Comparison of ENCODE assay signal across 1 cellular context in genomic region chr22:40177738-40178416, GRCh38.
TF ChIP-seq lines count a peak whose summit lies in the region.

Gene TNRC6B, plus strand, starts transcription at chr22:40177925. Its CDS starts 211 bp downstream, at chr22:40178136.

TF ChIP-seq in HEK293, 187 proteins besides CTCF, POLR2A, EP300 and RAD21 (continued from another document and continues in another):
- no peak for TF ChIP-seq ZNF514 (tag by site-specific recombination; IDR thresholded peaks at IDR 0.05)
- TF ChIP-seq ZNF670 (tag by site-specific recombination; IDR thresholded peaks at IDR 0.05; ENCODE audit: low read depth), result no peak
- no peak for TF ChIP-seq ZIC2 (tag by site-specific recombination; IDR thresholded peaks at IDR 0.05)
- TF ChIP-seq ZNF324 (tag by site-specific recombination; IDR thresholded peaks at IDR 0.05), result no peak
- TF ChIP-seq MEIS1 (CRISPR knock-in tag; IDR thresholded peaks at IDR 0.05; ENCODE audit: borderline replicate concordance), result no peak
- peak; percentile 100 for TF ChIP-seq ZNF596 (tag by site-specific recombination; IDR thresholded peaks at IDR 0.05)
- TF ChIP-seq ZBTB20 (tag by site-specific recombination; IDR thresholded peaks at IDR 0.05), result no peak
- no peak for TF ChIP-seq ZNF175 (tag by site-specific recombination; IDR thresholded peaks at IDR 0.05)
- no peak for TF ChIP-seq ZNF501 (tag by site-specific recombination; IDR thresholded peaks at IDR 0.05)
- TF ChIP-seq ZNF610 (tag by site-specific recombination; IDR thresholded peaks at IDR 0.05; ENCODE audit: borderline replicate concordance), result no peak
- TF ChIP-seq ZNF184 (tag by site-specific recombination; IDR thresholded peaks at IDR 0.05), result no peak
- no peak for TF ChIP-seq ZNF549 (tag by site-specific recombination; IDR thresholded peaks at IDR 0.05)
- no peak for TF ChIP-seq ZBTB1 (tag by site-specific recombination; IDR thresholded peaks at IDR 0.05)
- TF ChIP-seq, protein P1, sequence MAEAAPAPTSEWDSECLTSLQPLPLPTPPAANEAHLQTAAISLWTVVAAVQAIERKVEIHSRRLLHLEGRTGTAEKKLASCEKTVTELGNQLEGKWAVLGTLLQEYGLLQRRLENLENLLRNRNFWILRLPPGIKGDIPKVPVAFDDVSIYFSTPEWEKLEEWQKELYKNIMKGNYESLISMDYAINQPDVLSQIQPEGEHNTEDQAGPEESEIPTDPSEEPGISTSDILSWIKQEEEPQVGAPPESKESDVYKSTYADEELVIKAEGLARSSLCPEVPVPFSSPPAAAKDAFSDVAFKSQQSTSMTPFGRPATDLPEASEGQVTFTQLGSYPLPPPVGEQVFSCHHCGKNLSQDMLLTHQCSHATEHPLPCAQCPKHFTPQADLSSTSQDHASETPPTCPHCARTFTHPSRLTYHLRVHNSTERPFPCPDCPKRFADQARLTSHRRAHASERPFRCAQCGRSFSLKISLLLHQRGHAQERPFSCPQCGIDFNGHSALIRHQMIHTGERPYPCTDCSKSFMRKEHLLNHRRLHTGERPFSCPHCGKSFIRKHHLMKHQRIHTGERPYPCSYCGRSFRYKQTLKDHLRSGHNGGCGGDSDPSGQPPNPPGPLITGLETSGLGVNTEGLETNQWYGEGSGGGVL (tag by site-specific recombination; IDR thresholded peaks at IDR 0.05), result peak; percentile 70; the same call in 1 of the 2 replicates
- TF ChIP-seq ZNF132 (tag by site-specific recombination; IDR thresholded peaks at IDR 0.05; ENCODE audit: borderline replicate concordance), result no peak
- TF ChIP-seq ZNF426 (tag by site-specific recombination; IDR thresholded peaks at IDR 0.05), result no peak
- TF ChIP-seq ZNF394 (tag by site-specific recombination; IDR thresholded peaks at IDR 0.05; ENCODE audit: borderline replicate concordance), result peak; percentile 82
- TF ChIP-seq YY1 (tag by site-specific recombination; IDR thresholded peaks at IDR 0.05), result peak; percentile 83
- TF ChIP-seq HOXD13 (CRISPR knock-in tag; IDR thresholded peaks at IDR 0.05; ENCODE audit: borderline replicate concordance), result no peak
- no peak for TF ChIP-seq ZNF626 (tag by site-specific recombination; IDR thresholded peaks at IDR 0.05)
- TF ChIP-seq, protein P2, sequence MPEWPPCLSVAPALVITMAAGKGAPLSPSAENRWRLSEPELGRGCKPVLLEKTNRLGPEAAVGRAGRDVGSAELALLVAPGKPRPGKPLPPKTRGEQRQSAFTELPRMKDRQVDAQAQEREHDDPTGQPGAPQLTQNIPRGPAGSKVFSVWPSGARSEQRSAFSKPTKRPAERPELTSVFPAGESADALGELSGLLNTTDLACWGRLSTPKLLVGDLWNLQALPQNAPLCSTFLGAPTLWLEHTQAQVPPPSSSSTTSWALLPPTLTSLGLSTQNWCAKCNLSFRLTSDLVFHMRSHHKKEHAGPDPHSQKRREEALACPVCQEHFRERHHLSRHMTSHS (tag by site-specific recombination; IDR thresholded peaks at IDR 0.05), result no peak
- peak; percentile 49; the same call in 1 of the 2 replicates for TF ChIP-seq ZFP69B (tag by site-specific recombination; IDR thresholded peaks at IDR 0.05)
- no peak for TF ChIP-seq ZNF23 (tag by site-specific recombination; IDR thresholded peaks at IDR 0.05; ENCODE audit: borderline replicate concordance)
- no peak for TF ChIP-seq ZBTB11 (tag by site-specific recombination; conservative IDR thresholded peaks at IDR 0.05; ENCODE audit: low read depth)
- TF ChIP-seq, protein P3, sequence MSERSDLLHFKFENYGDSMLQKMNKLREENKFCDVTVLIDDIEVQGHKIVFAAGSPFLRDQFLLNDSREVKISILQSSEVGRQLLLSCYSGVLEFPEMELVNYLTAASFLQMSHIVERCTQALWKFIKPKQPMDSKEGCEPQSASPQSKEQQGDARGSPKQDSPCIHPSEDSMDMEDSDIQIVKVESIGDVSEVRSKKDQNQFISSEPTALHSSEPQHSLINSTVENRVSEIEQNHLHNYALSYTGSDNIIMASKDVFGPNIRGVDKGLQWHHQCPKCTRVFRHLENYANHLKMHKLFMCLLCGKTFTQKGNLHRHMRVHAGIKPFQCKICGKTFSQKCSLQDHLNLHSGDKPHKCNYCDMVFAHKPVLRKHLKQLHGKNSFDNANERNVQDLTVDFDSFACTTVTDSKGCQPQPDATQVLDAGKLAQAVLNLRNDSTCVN (tag by site-specific recombination; optimal IDR thresholded peaks at IDR 0.05), result no peak
- TF ChIP-seq MYNN (tag by site-specific recombination; IDR thresholded peaks at IDR 0.05; ENCODE audit: borderline replicate concordance), result no peak
- TF ChIP-seq TRIM28 (IDR thresholded peaks at IDR 0.05; ENCODE audit: borderline replicate concordance, low read length), result no peak
- no peak for TF ChIP-seq HOXA7 (CRISPR knock-in tag; IDR thresholded peaks at IDR 0.05; ENCODE audit: borderline replicate concordance)
- TF ChIP-seq ZNF138 (tag by site-specific recombination; IDR thresholded peaks at IDR 0.05; ENCODE audit: borderline replicate concordance), result no peak
- peak; percentile 27; the same call in 1 of the 2 replicates for TF ChIP-seq TCF7L2 (IDR thresholded peaks at IDR 0.05; ENCODE audit: borderline replicate concordance, low read depth, low read length)
- TF ChIP-seq REPIN1 (tag by site-specific recombination; IDR thresholded peaks at IDR 0.05; ENCODE audit: low read depth), result no peak
- no peak for TF ChIP-seq ZNF791 (tag by site-specific recombination; IDR thresholded peaks at IDR 0.05)
- TF ChIP-seq MZF1 (tag by site-specific recombination; IDR thresholded peaks at IDR 0.05; ENCODE audit: borderline replicate concordance), result no peak
- TF ChIP-seq ZNF248 (tag by site-specific recombination; IDR thresholded peaks at IDR 0.05), result no peak
- TF ChIP-seq ZNF214 (tag by site-specific recombination; IDR thresholded peaks at IDR 0.05; ENCODE audit: borderline replicate concordance), result no peak
- no peak for TF ChIP-seq ZFP3 (tag by site-specific recombination; IDR thresholded peaks at IDR 0.05; ENCODE audit: low read depth)
- no peak for TF ChIP-seq ZNF19 (tag by site-specific recombination; IDR thresholded peaks at IDR 0.05; ENCODE audit: low read depth)
- TF ChIP-seq, protein P4, sequence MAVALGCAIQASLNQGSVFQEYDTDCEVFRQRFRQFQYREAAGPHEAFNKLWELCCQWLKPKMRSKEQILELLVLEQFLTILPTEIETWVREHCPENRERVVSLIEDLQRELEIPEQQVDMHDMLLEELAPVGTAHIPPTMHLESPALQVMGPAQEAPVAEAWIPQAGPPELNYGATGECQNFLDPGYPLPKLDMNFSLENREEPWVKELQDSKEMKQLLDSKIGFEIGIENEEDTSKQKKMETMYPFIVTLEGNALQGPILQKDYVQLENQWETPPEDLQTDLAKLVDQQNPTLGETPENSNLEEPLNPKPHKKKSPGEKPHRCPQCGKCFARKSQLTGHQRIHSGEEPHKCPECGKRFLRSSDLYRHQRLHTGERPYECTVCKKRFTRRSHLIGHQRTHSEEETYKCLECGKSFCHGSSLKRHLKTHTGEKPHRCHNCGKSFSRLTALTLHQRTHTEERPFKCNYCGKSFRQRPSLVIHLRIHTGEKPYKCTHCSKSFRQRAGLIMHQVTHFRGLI (tag by site-specific recombination; IDR thresholded peaks at IDR 0.05), result no peak
- no peak for TF ChIP-seq KLF16 (tag by site-specific recombination; IDR thresholded peaks at IDR 0.05)
- TF ChIP-seq ZNF776 (tag by site-specific recombination; IDR thresholded peaks at IDR 0.05; ENCODE audit: borderline replicate concordance), result no peak
- TF ChIP-seq, protein P5, sequence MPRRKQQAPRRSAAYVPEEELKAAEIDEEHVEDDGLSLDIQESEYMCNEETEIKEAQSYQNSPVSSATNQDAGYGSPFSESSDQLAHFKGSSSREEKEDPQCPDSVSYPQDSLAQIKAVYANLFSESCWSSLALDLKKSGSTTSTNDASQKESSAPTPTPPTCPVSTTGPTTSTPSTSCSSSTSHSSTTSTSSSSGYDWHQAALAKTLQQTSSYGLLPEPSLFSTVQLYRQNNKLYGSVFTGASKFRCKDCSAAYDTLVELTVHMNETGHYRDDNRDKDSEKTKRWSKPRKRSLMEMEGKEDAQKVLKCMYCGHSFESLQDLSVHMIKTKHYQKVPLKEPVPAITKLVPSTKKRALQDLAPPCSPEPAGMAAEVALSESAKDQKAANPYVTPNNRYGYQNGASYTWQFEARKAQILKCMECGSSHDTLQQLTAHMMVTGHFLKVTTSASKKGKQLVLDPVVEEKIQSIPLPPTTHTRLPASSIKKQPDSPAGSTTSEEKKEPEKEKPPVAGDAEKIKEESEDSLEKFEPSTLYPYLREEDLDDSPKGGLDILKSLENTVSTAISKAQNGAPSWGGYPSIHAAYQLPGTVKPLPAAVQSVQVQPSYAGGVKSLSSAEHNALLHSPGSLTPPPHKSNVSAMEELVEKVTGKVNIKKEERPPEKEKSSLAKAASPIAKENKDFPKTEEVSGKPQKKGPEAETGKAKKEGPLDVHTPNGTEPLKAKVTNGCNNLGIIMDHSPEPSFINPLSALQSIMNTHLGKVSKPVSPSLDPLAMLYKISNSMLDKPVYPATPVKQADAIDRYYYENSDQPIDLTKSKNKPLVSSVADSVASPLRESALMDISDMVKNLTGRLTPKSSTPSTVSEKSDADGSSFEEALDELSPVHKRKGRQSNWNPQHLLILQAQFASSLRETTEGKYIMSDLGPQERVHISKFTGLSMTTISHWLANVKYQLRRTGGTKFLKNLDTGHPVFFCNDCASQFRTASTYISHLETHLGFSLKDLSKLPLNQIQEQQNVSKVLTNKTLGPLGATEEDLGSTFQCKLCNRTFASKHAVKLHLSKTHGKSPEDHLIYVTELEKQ (tag by site-specific recombination; IDR thresholded peaks at IDR 0.05; ENCODE audit: borderline replicate concordance), result no peak
- TF ChIP-seq ZNF544 (tag by site-specific recombination; IDR thresholded peaks at IDR 0.05), result no peak
- TF ChIP-seq ZNF391 (tag by site-specific recombination; IDR thresholded peaks at IDR 0.05; ENCODE audit: borderline replicate concordance, low read depth), result no peak
- no peak for TF ChIP-seq SCRT2 (tag by site-specific recombination; IDR thresholded peaks at IDR 0.05)
- TF ChIP-seq ZNF292 (tag by site-specific recombination; IDR thresholded peaks at IDR 0.05; ENCODE audit: borderline replicate concordance, low read depth), result no peak
- TF ChIP-seq ZNF239 (tag by site-specific recombination; IDR thresholded peaks at IDR 0.05), result no peak
- no peak for TF ChIP-seq ZNF830 (tag by site-specific recombination; IDR thresholded peaks at IDR 0.05; ENCODE audit: low read depth)
- no peak for TF ChIP-seq ZNF121 (tag by site-specific recombination; IDR thresholded peaks at IDR 0.05)
- TF ChIP-seq ZNF18 (tag by site-specific recombination; IDR thresholded peaks at IDR 0.05), result peak; percentile 12; the same call in 1 of the 2 replicates
- TF ChIP-seq GFI1B (tag by site-specific recombination; IDR thresholded peaks at IDR 0.05), result no peak
- TF ChIP-seq ZNF561 (tag by site-specific recombination; IDR thresholded peaks at IDR 0.05; ENCODE audit: borderline replicate concordance), result peak; percentile 77
- no peak for TF ChIP-seq ZNF223 (tag by site-specific recombination; IDR thresholded peaks at IDR 0.05)
- no peak for TF ChIP-seq ZBTB8A (tag by site-specific recombination; IDR thresholded peaks at IDR 0.05)
- TF ChIP-seq ZNF777 (tag by site-specific recombination; IDR thresholded peaks at IDR 0.05; ENCODE audit: borderline replicate concordance), result no peak
- no peak for TF ChIP-seq ZNF341 (tag by site-specific recombination; IDR thresholded peaks at IDR 0.05; ENCODE audit: low read depth)
- TF ChIP-seq, protein P6, sequence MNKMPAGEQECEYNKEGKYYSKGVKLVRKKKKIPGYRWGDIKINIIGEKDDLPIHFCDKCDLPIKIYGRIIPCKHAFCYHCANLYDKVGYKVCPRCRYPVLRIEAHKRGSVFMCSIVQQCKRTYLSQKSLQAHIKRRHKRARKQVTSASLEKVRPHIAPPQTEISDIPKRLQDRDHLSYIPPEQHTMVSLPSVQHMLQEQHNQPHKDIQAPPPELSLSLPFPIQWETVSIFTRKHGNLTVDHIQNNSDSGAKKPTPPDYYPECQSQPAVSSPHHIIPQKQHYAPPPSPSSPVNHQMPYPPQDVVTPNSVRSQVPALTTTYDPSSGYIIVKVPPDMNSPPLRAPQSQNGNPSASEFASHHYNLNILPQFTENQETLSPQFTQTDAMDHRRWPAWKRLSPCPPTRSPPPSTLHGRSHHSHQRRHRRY (tag by site-specific recombination; IDR thresholded peaks at IDR 0.05), result no peak
- peak; percentile 55; the same call in 1 of the 2 replicates for TF ChIP-seq ZNF24 (tag by site-specific recombination; IDR thresholded peaks at IDR 0.05)
- peak; percentile 59; the same call in 1 of the 2 replicates for TF ChIP-seq SP3 (tag by site-specific recombination; IDR thresholded peaks at IDR 0.05)
- no peak for TF ChIP-seq ZNF624 (tag by site-specific recombination; IDR thresholded peaks at IDR 0.05)
- TF ChIP-seq KLF8 (tag by site-specific recombination; IDR thresholded peaks at IDR 0.05), result peak; percentile 47
- no peak for TF ChIP-seq ZNF174 (tag by site-specific recombination; IDR thresholded peaks at IDR 0.05)
- no peak for TF ChIP-seq ZNF623 (tag by site-specific recombination; IDR thresholded peaks at IDR 0.05)
